8 cellular contexts compared by ENCODE assay signal in genomic region chr1:12617511-12617900, GRCh38. TPM values are rescaled to one million over a fixed set of nuclear protein-coding genes. Genes with fewer than 3 reads are reported as not detected.
A peak's percentile ranks its signal among the peaks of the same experiment; 100 is the strongest.
DNase-seq lines count a peak whose midpoint lies in the region; ATAC-seq and TF ChIP-seq lines count a peak whose summit lies in the region.

No MANE protein-coding gene starts in this region.

- no peaks in the 10 kb centered on the region for H3K27me3 Mint-ChIP-seq in activated naive CD4-positive, alpha-beta T cell treated with anti-CD3 and anti-CD28 coated beads for 36 hours (ENCODE audit: low read depth)
- H3K27me3 Mint-ChIP-seq in stimulated activated memory B cell treated with anti-CD40 and anti-IgM and Interleukin-4, amounts not matched to agents 10 μg/mL and 1 μg/mL and 100 μg/mL, for 72 hours: peaks cover 73% of the 10 kb centered on the region

- H3K36me3 ChIP-seq in cardiac muscle cell (no peaks in the 10 kb centered on the region), iPS-18a (ENCODE audit: control insufficient read depth, low read depth, low read length) (peaks cover under 1% of the 10 kb centered on the region)

- H3K4me1 ChIP-seq in cardiac muscle cell (ENCODE audit: low read depth) (peaks cover 5% of the 10 kb centered on the region), iPS-18a (ENCODE audit: control insufficient read depth, low read depth, low read length) (peaks cover 20% of the 10 kb centered on the region)

- no peaks in the 10 kb centered on the region for H3K9me3 Mint-ChIP-seq in activated naive CD4-positive, alpha-beta T cell treated with anti-CD3 and anti-CD28 coated beads for 36 hours
- no peaks in the 10 kb centered on the region for H3K9me3 Mint-ChIP-seq in stimulated activated memory B cell treated with anti-CD40 and anti-IgM and Interleukin-4, amounts not matched to agents 10 μg/mL and 1 μg/mL and 100 μg/mL, for 72 hours

- peak overlapping the region; percentile 74 for H3K9ac ChIP-seq in iPS-18a (ENCODE audit: low read length)

- H3K4me1 Mint-ChIP-seq in activated naive CD4-positive, alpha-beta T cell treated with anti-CD3 and anti-CD28 coated beads for 36 hours (ENCODE audit: low read depth): peaks cover 56% of the 10 kb centered on the region
- H3K4me1 Mint-ChIP-seq in stimulated activated memory B cell treated with anti-CD40 and anti-IgM and Interleukin-4, amounts not matched to agents 10 μg/mL and 1 μg/mL and 100 μg/mL, for 72 hours: peaks cover 54% of the 10 kb centered on the region

- H3K4me3 Mint-ChIP-seq in activated naive CD4-positive, alpha-beta T cell treated with anti-CD3 and anti-CD28 coated beads for 36 hours: peak overlapping the region; percentile 97
- H3K4me3 Mint-ChIP-seq in stimulated activated memory B cell treated with anti-CD40 and anti-IgM and Interleukin-4, amounts not matched to agents 10 μg/mL and 1 μg/mL and 100 μg/mL, for 72 hours: peak overlapping the region; percentile 94

- no peak for ATAC-seq in left ventricle myocardium superior
- peak; percentile 18 for ATAC-seq in stimulated activated memory B cell treated with anti-CD40 and anti-IgM and Interleukin-4, amounts not matched to agents 10 μg/mL and 1 μg/mL and 100 μg/mL, for 72 hours
- ATAC-seq in HG03280 (IDR thresholded peaks at IDR 0.05; ENCODE audit: unreplicated experiment): no peak
- no peak for ATAC-seq in GM21529 (IDR thresholded peaks at IDR 0.05; ENCODE audit: unreplicated experiment)
- no peak for ATAC-seq in GM21390 (IDR thresholded peaks at IDR 0.05; ENCODE audit: unreplicated experiment)

- H3K9me3 ChIP-seq in cardiac muscle cell (ENCODE audit: low read depth) (no peaks in the 10 kb centered on the region), iPS-18a (ENCODE audit: control insufficient read depth, low read depth, low read length) (no peaks in the 10 kb centered on the region)

- H3K4me3 ChIP-seq in cardiac muscle cell: peak overlapping the region; percentile 63
- peak overlapping the region; percentile 88 for H3K4me3 ChIP-seq in iPS-18a (ENCODE audit: low read length)

- peak overlapping the region; percentile 97 for H3K27ac Mint-ChIP-seq in activated naive CD4-positive, alpha-beta T cell treated with anti-CD3 and anti-CD28 coated beads for 36 hours
- peak overlapping the region; percentile 92 for H3K27ac Mint-ChIP-seq in stimulated activated memory B cell treated with anti-CD40 and anti-IgM and Interleukin-4, amounts not matched to agents 10 μg/mL and 1 μg/mL and 100 μg/mL, for 72 hours

- H3K36me3 Mint-ChIP-seq in activated naive CD4-positive, alpha-beta T cell treated with anti-CD3 and anti-CD28 coated beads for 36 hours (ENCODE audit: low read depth): peaks cover 17% of the 10 kb centered on the region
- H3K36me3 Mint-ChIP-seq in stimulated activated memory B cell treated with anti-CD40 and anti-IgM and Interleukin-4, amounts not matched to agents 10 μg/mL and 1 μg/mL and 100 μg/mL, for 72 hours: peaks cover 29% of the 10 kb centered on the region

- no peak for TF ChIP-seq CTCF in cardiac muscle cell (IDR thresholded peaks at IDR 0.05; ENCODE audit: low read depth, low read length)

- intact Hi-C loops in left ventricle myocardium superior (cut with micrococcal nuclease): no loop called here
- intact Hi-C loops in activated naive CD4-positive, alpha-beta T cell treated with anti-CD3 and anti-CD28 coated beads for 36 hours (cut with micrococcal nuclease): loop anchor here (5.0 kb wide), 4 partner anchors 440 to 710 kb away; no protein-coding TSS in a partner anchor

- CTCF ChIA-PET in activated naive CD4-positive, alpha-beta T cell treated with anti-CD3 and anti-CD28 coated beads for 36 hours (lab: Charles Lee): interaction anchor here (0.9 to 3.9 kb wide), 11 partner anchors 11 to 341 kb away, joined by 3 to 14 read pairs (median 5); no protein-coding TSS in a partner anchor

- no peak overlapping the region for H3K27ac ChIP-seq in cardiac muscle cell
- no peak overlapping the region for H3K27ac ChIP-seq in iPS-18a (ENCODE audit: low read length)

- no peaks in the 10 kb centered on the region for H3K27me3 ChIP-seq in cardiac muscle cell
- peaks cover 5% of the 10 kb centered on the region for H3K27me3 ChIP-seq in iPS-18a (ENCODE audit: control insufficient read depth, insufficient read depth, low read length)

- DNase-seq in cardiac muscle cell (ENCODE audit: low read depth in 1 of 2, low spot score in 1 of 2): no peak
- DNase-seq in left ventricle myocardium superior: no peak
- DNase-seq in activated naive CD4-positive, alpha-beta T cell treated with anti-CD3 and anti-CD28 coated beads for 36 hours: peak; percentile 71

RNA-seq across cellular contexts. Expression of gene DHRS3, which starts 0.5 kb away (rescaled TPM):
- 12.5 and 19.5 TPM in 2 replicates for total RNA-seq in cardiac muscle cell
- polyA plus RNA-seq in cardiac muscle cell: 9.9 and 15.3 TPM in 2 replicates
- 79.6 TPM for total RNA-seq in left ventricle myocardium superior
- 10 to 100 TPM; 45.5 to 45.7 TPM for total RNA-seq in activated naive CD4-positive, alpha-beta T cell treated with anti-CD3 and anti-CD28 coated beads for 36 hours

RNA-seq across cellular contexts. Expression of gene AADACL4, which starts 26.4 kb away (rescaled TPM):
- total RNA-seq in cardiac muscle cell (not detected in 2 replicates), left ventricle myocardium superior (not detected)
- polyA plus RNA-seq in cardiac muscle cell: not detected in 2 replicates
- not detected for total RNA-seq in activated naive CD4-positive, alpha-beta T cell treated with anti-CD3 and anti-CD28 coated beads for 36 hours
